9 cellular contexts compared by ENCODE assay signal in genomic region chr4:52982246-52982950, GRCh38.
DNase-seq lines count a peak whose midpoint lies in the region; ATAC-seq, FAIRE-seq and TF ChIP-seq lines count a peak whose summit lies in the region.
"Had no signal": no experiment of that assay in that cellular context is flagged by ENCODE, and none has a peak within 500 bp of the region (broad histone marks: within the 10 kb centered on the region; RNA-seq: fewer than 3 reads in every experiment).

No MANE protein-coding gene starts in this region.

- peaks cover 16% of the 10 kb centered on the region for H3K4me1 ChIP-seq in GM23248 (ENCODE audit: insufficient read depth)
- H3K4me1 ChIP-seq in liver (ENCODE audit: control insufficient read depth in 4 of 4, insufficient read depth in 4 of 4, low read length in 3 of 4) = no peaks in the 10 kb centered on the region
- H3K4me1 ChIP-seq in CD8-positive, alpha-beta T cell (ENCODE audit: insufficient read depth, low read length) = no peaks in the 10 kb centered on the region

- H3K27me3 Mint-ChIP-seq in CD8-positive, alpha-beta T cell (ENCODE audit: low read depth) = no peaks in the 10 kb centered on the region
- H3K27me3 Mint-ChIP-seq: activated naive CD4-positive, alpha-beta T cell treated with anti-CD3 and anti-CD28 coated beads, Interleukin-2, amount 50 U/mL, for 24 hours had no signal

- H3K9me3 Mint-ChIP-seq in CD8-positive, alpha-beta T cell = no peaks in the 10 kb centered on the region
- H3K9me3 Mint-ChIP-seq: activated naive CD4-positive, alpha-beta T cell treated with anti-CD3 and anti-CD28 coated beads, Interleukin-2, amount 50 U/mL, for 24 hours had no signal

- H3F3A ChIP-seq in GM23248 (ENCODE audit: insufficient read depth) = peaks cover 20% of the 10 kb centered on the region

- no peak for ATAC-seq in CD8-positive, alpha-beta T cell

- no peaks in the 10 kb centered on the region for H3K36me3 ChIP-seq in GM23248 (ENCODE audit: low read depth)
- H3K36me3 ChIP-seq in liver (ENCODE audit: control insufficient read depth in 4 of 4, insufficient read depth in 3 of 4, low read depth in 1 of 4, low read length in 3 of 4) = no peaks in the 10 kb centered on the region
- H3K36me3 ChIP-seq in CD8-positive, alpha-beta T cell (ENCODE audit: insufficient read depth, low read length) = no peaks in the 10 kb centered on the region

- DNase-seq in GM23248 (peak; percentile 70), NCI-H446 (lab: John Stamatoyannopoulos, UW) (peak; percentile 25 to 68), cardiac fibroblast (ENCODE audit: low read depth in 2 of 2) (peak; percentile 75 to 79), activated gamma-delta T cell (lab: John Stamatoyannopoulos, UW) (no peak), OCI-M2 (lab: John Stamatoyannopoulos, UW; ENCODE audit: unreplicated experiment) (no peak)
- DNase-seq in CD8-positive, alpha-beta T cell = no peak

- intact Hi-C loops in CD8-positive, alpha-beta T cell (cut with DNase I, micrococcal nuclease) = loop anchor here (2.0 to 5.0 kb wide), 2 partner anchors 435 to 436 kb away; no protein-coding TSS in a partner anchor

- H3K9me3 ChIP-seq in GM23248 (ENCODE audit: low read depth) (no peaks in the 10 kb centered on the region), liver (ENCODE audit: control insufficient read depth in 4 of 4, low read length in 3 of 4) (no peaks in the 10 kb centered on the region)
- H3K9me3 ChIP-seq in CD8-positive, alpha-beta T cell (ENCODE audit: low read length) = no peaks in the 10 kb centered on the region

- H3K9ac ChIP-seq in GM23248 (no peak overlapping the region), liver (ENCODE audit: low read depth in 1 of 2, low read length in 2 of 2) (no peak overlapping the region)

- TF ChIP-seq CTCF in cardiac fibroblast (IDR thresholded peaks at IDR 0.05; ENCODE audit: low read depth, low read length) (peak; percentile 67), liver (IDR thresholded peaks at IDR 0.05; ENCODE audit: low read depth, low read length, missing input control) (peak; percentile 75)
- TF ChIP-seq CTCF in CD8-positive, alpha-beta T cell (IDR thresholded peaks at IDR 0.05) = no peak

- TF ChIP-seq RAD21 in liver (IDR thresholded peaks at IDR 0.05) = peak; percentile 95

- H3K4me3 Mint-ChIP-seq in CD8-positive, alpha-beta T cell = no peak overlapping the region
- H3K4me3 Mint-ChIP-seq: activated naive CD4-positive, alpha-beta T cell treated with anti-CD3 and anti-CD28 coated beads, Interleukin-2, amount 50 U/mL, for 24 hours had no signal

- no peaks in the 10 kb centered on the region for H3K79me2 ChIP-seq in GM23248 (ENCODE audit: insufficient read depth)

- no peak overlapping the region for H3K4me2 ChIP-seq in GM23248 (ENCODE audit: unreplicated experiment)

- H3K27ac ChIP-seq in GM23248 (no peak overlapping the region), liver (ENCODE audit: low read depth in 1 of 2, low read length in 2 of 2) (no peak overlapping the region)
- no peak overlapping the region for H3K27ac ChIP-seq in CD8-positive, alpha-beta T cell (ENCODE audit: low read depth, low read length)

- peaks cover 4% of the 10 kb centered on the region for H3K4me1 Mint-ChIP-seq in CD8-positive, alpha-beta T cell (ENCODE audit: low read depth)

- FAIRE-seq in A204.1 (lab: Jason Lieb, UNC) = peak; percentile 87

- POLR2A ChIA-PET in CD8-positive, alpha-beta T cell (lab: Charles Lee) = interaction anchor here (0.5 kb wide), 2 partner anchors 13 to 25 kb away, joined by 3 read pairs; no protein-coding TSS in a partner anchor

- CTCF ChIA-PET in CD8-positive, alpha-beta T cell (lab: Charles Lee) = interaction anchor here (0.9 to 5.6 kb wide), 7 partner anchors 14 to 1252 kb away, joined by 3 to 42 read pairs (median 3); no protein-coding TSS in a partner anchor

- no peaks in the 10 kb centered on the region for H3K27me3 ChIP-seq in GM23248 (replicated peaks; ENCODE audit: insufficient read depth)
- H3K27me3 ChIP-seq in liver (ENCODE audit: control insufficient read depth in 4 of 4, insufficient read depth in 4 of 4, low read length in 3 of 4) = no peaks in the 10 kb centered on the region
- H3K27me3 ChIP-seq in CD8-positive, alpha-beta T cell (ENCODE audit: insufficient read depth, low read length) = no peaks in the 10 kb centered on the region

- peaks cover 4% of the 10 kb centered on the region for H3K36me3 Mint-ChIP-seq in CD8-positive, alpha-beta T cell
- H3K36me3 Mint-ChIP-seq: activated naive CD4-positive, alpha-beta T cell treated with anti-CD3 and anti-CD28 coated beads, Interleukin-2, amount 50 U/mL, for 24 hours had no signal

- 13 to 31% methylated on average over 2 of the region's 2 CpGs for WGBS in GM23248 (ENCODE audit: low coverage in 1 of 2, low lambda C conversion rate in 2 of 2, missing lambda C conversion rate in 2 of 2), 2 experiments
- WGBS in liver = 75% methylated on average over 2 of the region's 2 CpGs

- H3K27ac Mint-ChIP-seq in CD8-positive, alpha-beta T cell = no peak overlapping the region
- H3K27ac Mint-ChIP-seq: activated naive CD4-positive, alpha-beta T cell treated with anti-CD3 and anti-CD28 coated beads, Interleukin-2, amount 50 U/mL, for 24 hours had no signal

- H4K20me1 ChIP-seq in GM23248 (ENCODE audit: insufficient read depth) = no peaks in the 10 kb centered on the region

- H2AFZ ChIP-seq in GM23248 = no peak overlapping the region

- no peak overlapping the region for H3K4me3 ChIP-seq in GM23248
- no peak overlapping the region for H3K4me3 ChIP-seq in cardiac fibroblast (replicated peaks in 1 of 2; ENCODE audit: low read depth in 2 of 2, low read length in 2 of 2)
- no peak overlapping the region for H3K4me3 ChIP-seq in liver (ENCODE audit: low read depth in 1 of 3, low read length in 3 of 3)
- H3K4me3 ChIP-seq in CD8-positive, alpha-beta T cell (ENCODE audit: low read depth, low read length) = no peak overlapping the region

- in situ Hi-C loops in GM23248 (cut with MboI) = loop anchor here (10.0 to 25.0 kb wide), 3 partner anchors 438 to 745 kb away; no protein-coding TSS in a partner anchor

- no peaks in the 10 kb centered on the region for H3K9me2 ChIP-seq in GM23248 (ENCODE audit: insufficient read depth)

TF ChIP-seq in liver, 16 proteins besides CTCF, POLR2A, EP300 and RAD21:
- TF ChIP-seq FOXA2 (IDR thresholded peaks at IDR 0.05) (peak; percentile 60), RXRA (IDR thresholded peaks at IDR 0.05) (no peak), FOXA1 (IDR thresholded peaks at IDR 0.05) (peak; percentile 59)

Comparison
In these comparisons a context has a peak if more than half of its experiments do, and no peak if none do; other contexts are left out.
1. DNase-seq: peak in GM23248 (single experiment), NCI-H446 (2 of 2) and cardiac fibroblast (2 of 2); none in CD8-positive, alpha-beta T cell (0 of 7), activated gamma-delta T cell (single experiment) and OCI-M2 (single experiment).